In genomic region chr20:36461600-36462439, GRCh38 we compare ENCODE assay signal across 8 cellular contexts.
DNase-seq lines count a peak whose midpoint lies in the region; ATAC-seq and TF ChIP-seq lines count a peak whose summit lies in the region.

No MANE protein-coding gene starts in this region.

- ATAC-seq in HG02642 (IDR thresholded peaks at IDR 0.05; ENCODE audit: poor library complexity, unreplicated experiment), result peak; percentile 12
- ATAC-seq in Panc1, result peak; percentile 70
- peak; percentile 27 for ATAC-seq in Right ventricle myocardium inferior
- no peak for ATAC-seq in HG02610 (IDR thresholded peaks at IDR 0.05; ENCODE audit: unreplicated experiment)

- DNase-seq in GM10248 (ENCODE audit: extremely low spot score) (peak; percentile 44), Panc1 (ENCODE audit: low read depth, low spot score) (no peak), Right ventricle myocardium inferior (ENCODE audit: missing footprints) (peak; percentile 90), osteoblast (ENCODE audit: insufficient read length, low spot score, missing footprints) (no peak), NCI-H2196 (lab: John Stamatoyannopoulos, UW; ENCODE audit: unreplicated experiment) (no peak)
- DNase-seq in activated naive CD4-positive, alpha-beta T cell treated with anti-CD3 and anti-CD28 coated beads, Interleukin-2, amount 50 U/mL, for 16 hours, result peak; percentile 45

- peaks cover 34% of the 10 kb centered on the region for H3K4me1 ChIP-seq in Panc1 (ENCODE audit: control insufficient read depth, insufficient read depth, low read length)
- H3K4me1 ChIP-seq in osteoblast (ENCODE audit: insufficient read depth, low read length), result peaks cover 42% of the 10 kb centered on the region

- BruUV-seq in Panc1 (replicated peaks; lab: Mats Ljungman, UMichigan), result no TSS peak

- H3K79me2 ChIP-seq in osteoblast (ENCODE audit: insufficient read depth, low read length), result peaks cover 52% of the 10 kb centered on the region

- no peaks in the 10 kb centered on the region for H3K27me3 ChIP-seq in Panc1 (ENCODE audit: control insufficient read depth, insufficient read depth, low read length)
- no peaks in the 10 kb centered on the region for H3K27me3 ChIP-seq in osteoblast (ENCODE audit: insufficient read depth, low read length)

- TF ChIP-seq CTCF in GM10248 (IDR thresholded peaks at IDR 0.05; ENCODE audit: control extremely low read depth, extremely low read depth, low read depth, missing control alignments) (no peak), Panc1 (IDR thresholded peaks at IDR 0.05) (no peak), osteoblast (IDR thresholded peaks at IDR 0.05; ENCODE audit: extremely low read depth, low read depth, low read length) (no peak)

- peaks cover 39% of the 10 kb centered on the region for H4K20me1 ChIP-seq in osteoblast (ENCODE audit: insufficient read depth, low read length)

- H3K27ac ChIP-seq in Panc1 (ENCODE audit: low read length) (peak overlapping the region; percentile 88), osteoblast (ENCODE audit: low read depth, low read length) (peak overlapping the region; percentile 89)

- no peak overlapping the region for H2AFZ ChIP-seq in osteoblast (ENCODE audit: low read length)

- CTCF ChIA-PET in GM10248 (lab: Yijun Ruan, JAX), result interaction anchor here (1.0 to 1.4 kb wide), 3 partner anchors 10 to 18 kb away, joined by 3 read pairs; no protein-coding TSS in a partner anchor
- CTCF ChIA-PET in Panc1 (lab: Charles Lee), result no interaction called here

- H3K4me3 ChIP-seq in Panc1 (ENCODE audit: low read depth in 2 of 2, low read length in 2 of 2) (peak overlapping the region; percentile 93 to 94), osteoblast (ENCODE audit: insufficient read depth, low read length) (peak overlapping the region; percentile 87)

- peak overlapping the region; percentile 89 for H3K4me2 ChIP-seq in osteoblast (ENCODE audit: insufficient read depth, low read length)

- POLR2A ChIA-PET in GM10248 (lab: Yijun Ruan, JAX), result no interaction called here
- POLR2A ChIA-PET in Panc1 (lab: Charles Lee), result no interaction called here

- intact Hi-C loops in Panc1 (cut with micrococcal nuclease; ENCODE audit: unreplicated experiment) (no loop called here), Right ventricle myocardium inferior (cut with DNase I) (loop anchor here (2.0 to 10.0 kb wide), 4 partner anchors 35 to 483 kb away; partner anchors contain the start of genes MYL9 and RAB5IF)

- in situ Hi-C loops in Panc1 (cut with HindIII; ENCODE audit: low pct_unique_long_range_greater_than_20kb, low sequenced_read_pairs), result no loop called here

- H3K9me3 ChIP-seq in Panc1 (ENCODE audit: control insufficient read depth, insufficient read depth, low read depth, low read length), result no peaks in the 10 kb centered on the region
- H3K9me3 ChIP-seq in osteoblast (ENCODE audit: low read depth, low read length), result no peaks in the 10 kb centered on the region

- no peaks in the 10 kb centered on the region for H3K36me3 ChIP-seq in Panc1 (ENCODE audit: control insufficient read depth, insufficient read depth, low read length)
- H3K36me3 ChIP-seq in osteoblast (ENCODE audit: insufficient read depth, low read length), result no peaks in the 10 kb centered on the region

Comparison
In these comparisons a context has a peak if more than half of its experiments do, and no peak if none do; other contexts are left out.
1. DNase-seq: peak in GM10248 (single experiment), activated naive CD4-positive, alpha-beta T cell treated with anti-CD3 and anti-CD28 coated beads, Interleukin-2, amount 50 U/mL, for 16 hours (single experiment) and Right ventricle myocardium inferior (single experiment); none in Panc1 (single experiment), osteoblast (single experiment) and NCI-H2196 (single experiment).